1 cellular context compared by ENCODE assay signal in the genomic region with DNA sequence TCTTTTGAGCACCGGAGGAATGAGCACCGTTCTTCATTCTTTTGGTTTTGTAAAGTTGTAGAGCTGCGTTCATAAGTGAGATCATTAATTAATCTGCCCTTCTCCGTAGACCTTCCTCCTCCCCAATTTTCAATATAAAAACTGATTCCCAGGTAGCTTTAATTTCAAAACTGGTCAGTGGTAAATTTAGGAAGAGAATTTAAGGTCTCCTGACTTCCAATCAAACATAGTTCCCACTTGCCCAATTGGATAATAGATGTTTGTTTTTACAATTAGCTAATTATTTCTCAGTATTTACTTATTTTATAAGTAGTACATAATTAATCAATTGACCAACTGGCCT.
TF ChIP-seq lines count a peak whose summit lies in the region.

No MANE protein-coding gene starts in this region.

TF ChIP-seq in endothelial cell of umbilical vein, 7 proteins besides CTCF, POLR2A, EP300 and RAD21:
- no peak for TF ChIP-seq GATA2 (IDR thresholded peaks at IDR 0.05; ENCODE audit: insufficient read depth, insufficient read length, low read depth, low read length)
- no peak for TF ChIP-seq EZH2 (IDR thresholded peaks at IDR 0.05; ENCODE audit: borderline replicate concordance, low read depth, low read length, severe bottlenecking)
- TF ChIP-seq MYC (IDR thresholded peaks at IDR 0.05; ENCODE audit: low read depth, low read length) = no peak
- no peak for TF ChIP-seq FOS (IDR thresholded peaks at IDR 0.05; ENCODE audit: borderline replicate concordance, insufficient read depth, low read length)
- TF ChIP-seq JUN (IDR thresholded peaks at IDR 0.05; ENCODE audit: borderline replicate concordance, insufficient read depth, insufficient read length, low read depth) = no peak
- TF ChIP-seq, protein P1, sequence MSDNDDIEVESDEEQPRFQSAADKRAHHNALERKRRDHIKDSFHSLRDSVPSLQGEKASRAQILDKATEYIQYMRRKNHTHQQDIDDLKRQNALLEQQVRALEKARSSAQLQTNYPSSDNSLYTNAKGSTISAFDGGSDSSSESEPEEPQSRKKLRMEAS (IDR thresholded peaks at IDR 0.05; ENCODE audit: insufficient read depth, insufficient read length) = no peak
- TF ChIP-seq POLR2AphosphoS5 (IDR thresholded peaks at IDR 0.05; ENCODE audit: insufficient read depth, low read depth, low read length) = no peak
TF ChIP-seq in endothelial cell of umbilical vein: peak in this region for 0.
